2 cellular contexts compared by ENCODE assay signal in the genomic region with DNA sequence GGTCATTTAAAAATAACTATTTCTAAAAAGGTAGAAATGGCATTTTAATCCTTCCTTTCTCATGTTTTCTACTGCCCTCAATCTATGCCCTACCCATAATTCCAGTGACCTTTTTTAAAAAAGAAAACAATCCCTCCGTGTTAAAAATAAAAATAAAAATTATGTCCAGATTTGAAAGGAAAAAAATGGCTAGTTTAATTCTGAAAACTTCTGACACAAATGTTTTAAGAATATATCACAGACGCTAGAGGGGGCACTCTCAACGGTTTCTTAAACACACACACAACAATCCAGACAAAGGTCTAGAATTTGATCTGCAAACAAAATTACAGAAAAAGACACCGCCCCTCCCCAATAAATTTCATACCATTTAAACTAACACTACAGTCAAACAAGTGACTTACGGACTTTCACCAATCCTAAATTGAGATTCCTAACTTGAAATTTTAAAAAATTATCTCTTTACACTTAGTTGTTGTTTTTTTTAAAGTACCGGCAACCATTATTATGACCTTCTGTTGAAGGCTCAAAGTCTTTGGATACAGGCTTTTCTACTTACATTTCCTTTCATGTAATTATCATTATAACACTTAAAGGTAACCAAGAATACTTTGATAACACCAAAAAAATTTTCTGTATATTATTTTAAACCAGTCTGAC.
TF ChIP-seq lines count a peak whose summit lies in the region.

No MANE protein-coding gene starts in this region.

TF ChIP-seq in K562, 482 proteins besides CTCF, POLR2A, EP300 and RAD21:
- TF ChIP-seq CC2D1A (IDR thresholded peaks at IDR 0.05) (peak; percentile 55; the same call in 1 of the 2 replicates), ARNT (IDR thresholded peaks at IDR 0.05) (0 out of 4 replicates have a peak, but pooled peaks of 1 of the 2 experiments have one; percentile 45), NCOA2 (IDR thresholded peaks at IDR 0.05; ENCODE audit: partially characterized antibody in 2 of 2) (no peak), FOXM1 (IDR thresholded peaks at IDR 0.05; ENCODE audit: low read depth) (peak; percentile 69), FOXM1 (CRISPR knock-in tag; IDR thresholded peaks at IDR 0.05; ENCODE audit: low read depth) (no peak), ILK (tag; IDR thresholded peaks at IDR 0.05; ENCODE audit: borderline replicate concordance, low read depth) (no peak), POLR2H (tag; IDR thresholded peaks at IDR 0.05; ENCODE audit: low read depth) (0 out of 2 replicates have a peak, but pooled peaks have one; percentile 12), MYBL2 (IDR thresholded peaks at IDR 0.05; ENCODE audit: low read depth) (peak; percentile 87), MYBL2 (CRISPR knock-in tag; IDR thresholded peaks at IDR 0.05; ENCODE audit: borderline replicate concordance) (no peak), TAF15 (IDR thresholded peaks at IDR 0.05; ENCODE audit: low read depth, low read length) (no peak), GATAD2B (IDR thresholded peaks at IDR 0.05; ENCODE audit: borderline replicate concordance) (no peak), ZNF586 (CRISPR knock-in tag; conservative IDR thresholded peaks at IDR 0.05) (no peak), OTX1 (CRISPR knock-in tag; IDR thresholded peaks at IDR 0.05) (no peak)
- TF ChIP-seq, protein P1, sequence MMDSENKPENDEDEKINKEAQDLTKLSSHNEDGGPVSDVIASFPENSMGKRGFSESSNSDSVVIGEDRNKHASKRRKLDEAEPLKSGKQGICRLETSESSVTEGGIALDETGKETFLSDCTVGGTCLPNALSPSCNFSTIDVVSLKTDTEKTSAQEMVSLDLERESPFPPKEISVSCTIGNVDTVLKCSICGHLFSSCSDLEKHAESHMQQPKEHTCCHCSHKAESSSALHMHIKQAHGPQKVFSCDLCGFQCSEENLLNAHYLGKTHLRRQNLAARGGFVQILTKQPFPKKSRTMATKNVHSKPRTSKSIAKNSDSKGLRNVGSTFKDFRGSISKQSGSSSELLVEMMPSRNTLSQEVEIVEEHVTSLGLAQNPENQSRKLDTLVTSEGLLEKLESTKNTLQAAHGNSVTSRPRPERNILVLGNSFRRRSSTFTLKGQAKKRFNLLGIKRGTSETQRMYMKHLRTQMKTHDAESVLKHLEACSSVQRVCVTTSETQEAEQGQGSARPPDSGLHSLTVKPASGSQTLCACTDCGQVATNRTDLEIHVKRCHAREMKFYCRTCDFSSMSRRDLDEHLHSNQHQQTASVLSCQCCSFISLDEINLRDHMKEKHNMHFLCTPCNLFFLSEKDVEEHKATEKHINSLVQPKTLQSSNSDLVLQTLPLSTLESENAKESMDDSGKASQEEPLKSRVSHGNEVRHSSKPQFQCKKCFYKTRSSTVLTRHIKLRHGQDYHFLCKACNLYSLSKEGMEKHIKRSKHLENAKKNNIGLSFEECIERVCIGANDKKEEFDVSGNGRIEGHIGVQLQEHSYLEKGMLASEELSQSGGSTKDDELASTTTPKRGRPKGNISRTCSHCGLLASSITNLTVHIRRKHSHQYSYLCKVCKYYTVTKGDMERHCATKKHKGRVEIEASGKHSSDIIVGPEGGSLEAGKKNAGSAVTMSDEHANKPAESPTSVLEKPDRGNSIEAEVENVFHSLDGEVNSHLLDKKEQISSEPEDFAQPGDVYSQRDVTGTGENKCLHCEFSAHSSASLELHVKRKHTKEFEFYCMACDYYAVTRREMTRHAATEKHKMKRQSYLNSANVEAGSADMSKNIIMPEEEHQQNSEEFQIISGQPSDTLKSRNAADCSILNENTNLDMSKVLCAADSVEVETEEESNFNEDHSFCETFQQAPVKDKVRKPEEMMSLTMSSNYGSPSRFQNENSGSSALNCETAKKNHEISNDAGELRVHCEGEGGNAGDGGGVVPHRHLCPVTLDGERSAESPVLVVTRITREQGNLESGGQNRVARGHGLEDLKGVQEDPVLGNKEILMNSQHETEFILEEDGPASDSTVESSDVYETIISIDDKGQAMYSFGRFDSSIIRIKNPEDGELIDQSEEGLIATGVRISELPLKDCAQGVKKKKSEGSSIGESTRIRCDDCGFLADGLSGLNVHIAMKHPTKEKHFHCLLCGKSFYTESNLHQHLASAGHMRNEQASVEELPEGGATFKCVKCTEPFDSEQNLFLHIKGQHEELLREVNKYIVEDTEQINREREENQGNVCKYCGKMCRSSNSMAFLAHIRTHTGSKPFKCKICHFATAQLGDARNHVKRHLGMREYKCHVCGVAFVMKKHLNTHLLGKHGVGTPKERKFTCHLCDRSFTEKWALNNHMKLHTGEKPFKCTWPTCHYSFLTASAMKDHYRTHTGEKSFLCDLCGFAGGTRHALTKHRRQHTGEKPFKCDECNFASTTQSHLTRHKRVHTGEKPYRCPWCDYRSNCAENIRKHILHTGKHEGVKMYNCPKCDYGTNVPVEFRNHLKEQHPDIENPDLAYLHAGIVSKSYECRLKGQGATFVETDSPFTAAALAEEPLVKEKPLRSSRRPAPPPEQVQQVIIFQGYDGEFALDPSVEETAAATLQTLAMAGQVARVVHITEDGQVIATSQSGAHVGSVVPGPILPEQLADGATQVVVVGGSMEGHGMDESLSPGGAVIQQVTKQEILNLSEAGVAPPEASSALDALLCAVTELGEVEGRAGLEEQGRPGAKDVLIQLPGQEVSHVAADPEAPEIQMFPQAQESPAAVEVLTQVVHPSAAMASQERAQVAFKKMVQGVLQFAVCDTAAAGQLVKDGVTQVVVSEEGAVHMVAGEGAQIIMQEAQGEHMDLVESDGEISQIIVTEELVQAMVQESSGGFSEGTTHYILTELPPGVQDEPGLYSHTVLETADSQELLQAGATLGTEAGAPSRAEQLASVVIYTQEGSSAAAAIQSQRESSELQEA (IDR thresholded peaks at IDR 0.05; ENCODE audit: low read depth): no peak
- TF ChIP-seq, protein P2, sequence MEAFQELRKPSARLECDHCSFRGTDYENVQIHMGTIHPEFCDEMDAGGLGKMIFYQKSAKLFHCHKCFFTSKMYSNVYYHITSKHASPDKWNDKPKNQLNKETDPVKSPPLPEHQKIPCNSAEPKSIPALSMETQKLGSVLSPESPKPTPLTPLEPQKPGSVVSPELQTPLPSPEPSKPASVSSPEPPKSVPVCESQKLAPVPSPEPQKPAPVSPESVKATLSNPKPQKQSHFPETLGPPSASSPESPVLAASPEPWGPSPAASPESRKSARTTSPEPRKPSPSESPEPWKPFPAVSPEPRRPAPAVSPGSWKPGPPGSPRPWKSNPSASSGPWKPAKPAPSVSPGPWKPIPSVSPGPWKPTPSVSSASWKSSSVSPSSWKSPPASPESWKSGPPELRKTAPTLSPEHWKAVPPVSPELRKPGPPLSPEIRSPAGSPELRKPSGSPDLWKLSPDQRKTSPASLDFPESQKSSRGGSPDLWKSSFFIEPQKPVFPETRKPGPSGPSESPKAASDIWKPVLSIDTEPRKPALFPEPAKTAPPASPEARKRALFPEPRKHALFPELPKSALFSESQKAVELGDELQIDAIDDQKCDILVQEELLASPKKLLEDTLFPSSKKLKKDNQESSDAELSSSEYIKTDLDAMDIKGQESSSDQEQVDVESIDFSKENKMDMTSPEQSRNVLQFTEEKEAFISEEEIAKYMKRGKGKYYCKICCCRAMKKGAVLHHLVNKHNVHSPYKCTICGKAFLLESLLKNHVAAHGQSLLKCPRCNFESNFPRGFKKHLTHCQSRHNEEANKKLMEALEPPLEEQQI (IDR thresholded peaks at IDR 0.05): peak; percentile 23; the same call in 1 of the 2 replicates
TF ChIP-seq in K562: peak in this region for 6.

TF ChIP-seq in HepG2, 621 proteins besides CTCF, POLR2A, EP300 and RAD21:
- TF ChIP-seq, protein P3, sequence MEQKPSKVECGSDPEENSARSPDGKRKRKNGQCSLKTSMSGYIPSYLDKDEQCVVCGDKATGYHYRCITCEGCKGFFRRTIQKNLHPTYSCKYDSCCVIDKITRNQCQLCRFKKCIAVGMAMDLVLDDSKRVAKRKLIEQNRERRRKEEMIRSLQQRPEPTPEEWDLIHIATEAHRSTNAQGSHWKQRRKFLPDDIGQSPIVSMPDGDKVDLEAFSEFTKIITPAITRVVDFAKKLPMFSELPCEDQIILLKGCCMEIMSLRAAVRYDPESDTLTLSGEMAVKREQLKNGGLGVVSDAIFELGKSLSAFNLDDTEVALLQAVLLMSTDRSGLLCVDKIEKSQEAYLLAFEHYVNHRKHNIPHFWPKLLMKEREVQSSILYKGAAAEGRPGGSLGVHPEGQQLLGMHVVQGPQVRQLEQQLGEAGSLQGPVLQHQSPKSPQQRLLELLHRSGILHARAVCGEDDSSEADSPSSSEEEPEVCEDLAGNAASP (CRISPR knock-in tag; IDR thresholded peaks at IDR 0.05; ENCODE audit: borderline replicate concordance): no peak
- TF ChIP-seq, protein P4, sequence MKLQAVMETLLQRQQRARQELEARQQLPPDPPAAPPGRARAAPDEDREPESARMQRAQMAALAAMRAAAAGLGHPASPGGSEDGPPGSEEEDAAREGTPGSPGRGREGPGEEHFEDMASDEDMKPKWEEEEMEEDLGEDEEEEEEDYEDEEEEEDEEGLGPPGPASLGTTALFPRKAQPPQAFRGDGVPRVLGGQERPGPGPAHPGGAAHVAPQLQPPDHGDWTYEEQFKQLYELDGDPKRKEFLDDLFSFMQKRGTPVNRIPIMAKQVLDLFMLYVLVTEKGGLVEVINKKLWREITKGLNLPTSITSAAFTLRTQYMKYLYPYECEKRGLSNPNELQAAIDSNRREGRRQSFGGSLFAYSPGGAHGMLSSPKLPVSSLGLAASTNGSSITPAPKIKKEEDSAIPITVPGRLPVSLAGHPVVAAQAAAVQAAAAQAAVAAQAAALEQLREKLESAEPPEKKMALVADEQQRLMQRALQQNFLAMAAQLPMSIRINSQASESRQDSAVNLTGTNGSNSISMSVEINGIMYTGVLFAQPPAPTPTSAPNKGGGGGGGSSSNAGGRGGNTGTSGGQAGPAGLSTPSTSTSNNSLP (IDR thresholded peaks at IDR 0.05; ENCODE audit: low read depth, low read length): peak; percentile 69
- TF ChIP-seq SMC3 (IDR thresholded peaks at IDR 0.05; ENCODE audit: low read length) (peak; percentile 26; the same call in 1 of the 2 replicates), ZFP90 (CRISPR knock-in tag; IDR thresholded peaks at IDR 0.05; ENCODE audit: borderline replicate concordance) (no peak), STAG1 (CRISPR knock-in tag; IDR thresholded peaks at IDR 0.05) (peak; percentile 39)
- TF ChIP-seq, protein P5, sequence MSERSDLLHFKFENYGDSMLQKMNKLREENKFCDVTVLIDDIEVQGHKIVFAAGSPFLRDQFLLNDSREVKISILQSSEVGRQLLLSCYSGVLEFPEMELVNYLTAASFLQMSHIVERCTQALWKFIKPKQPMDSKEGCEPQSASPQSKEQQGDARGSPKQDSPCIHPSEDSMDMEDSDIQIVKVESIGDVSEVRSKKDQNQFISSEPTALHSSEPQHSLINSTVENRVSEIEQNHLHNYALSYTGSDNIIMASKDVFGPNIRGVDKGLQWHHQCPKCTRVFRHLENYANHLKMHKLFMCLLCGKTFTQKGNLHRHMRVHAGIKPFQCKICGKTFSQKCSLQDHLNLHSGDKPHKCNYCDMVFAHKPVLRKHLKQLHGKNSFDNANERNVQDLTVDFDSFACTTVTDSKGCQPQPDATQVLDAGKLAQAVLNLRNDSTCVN (CRISPR knock-in tag; IDR thresholded peaks at IDR 0.05; ENCODE audit: borderline replicate concordance): peak; percentile 84; the same call in 1 of the 2 replicates
- TF ChIP-seq, protein P6, sequence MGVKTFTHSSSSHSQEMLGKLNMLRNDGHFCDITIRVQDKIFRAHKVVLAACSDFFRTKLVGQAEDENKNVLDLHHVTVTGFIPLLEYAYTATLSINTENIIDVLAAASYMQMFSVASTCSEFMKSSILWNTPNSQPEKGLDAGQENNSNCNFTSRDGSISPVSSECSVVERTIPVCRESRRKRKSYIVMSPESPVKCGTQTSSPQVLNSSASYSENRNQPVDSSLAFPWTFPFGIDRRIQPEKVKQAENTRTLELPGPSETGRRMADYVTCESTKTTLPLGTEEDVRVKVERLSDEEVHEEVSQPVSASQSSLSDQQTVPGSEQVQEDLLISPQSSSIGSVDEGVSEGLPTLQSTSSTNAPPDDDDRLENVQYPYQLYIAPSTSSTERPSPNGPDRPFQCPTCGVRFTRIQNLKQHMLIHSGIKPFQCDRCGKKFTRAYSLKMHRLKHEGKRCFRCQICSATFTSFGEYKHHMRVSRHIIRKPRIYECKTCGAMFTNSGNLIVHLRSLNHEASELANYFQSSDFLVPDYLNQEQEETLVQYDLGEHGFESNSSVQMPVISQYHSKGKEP (CRISPR knock-in tag; IDR thresholded peaks at IDR 0.05): no peak
